Comparison of ENCODE assay signal across 1 cellular context in genomic region chr2:97995734-97996624, GRCh38.
TF ChIP-seq lines count a peak whose summit lies in the region.

Gene TMEM131 (minus strand): TSS chr2:97995948. CDS start chr2:97995662, 286 bp downstream.

TF ChIP-seq in K562, 482 proteins besides CTCF, POLR2A, EP300 and RAD21 (continued from another document and continues in another):
- TF ChIP-seq ZNF318 (IDR thresholded peaks at IDR 0.05; ENCODE audit: borderline replicate concordance in 1 of 2, low read depth in 1 of 2) (no peak), CBX1 (IDR thresholded peaks at IDR 0.05; ENCODE audit: low read depth) (0 out of 2 replicates have a peak, but pooled peaks have one; percentile 21), E2F1 (CRISPR knock-in tag; IDR thresholded peaks at IDR 0.05) (0 out of 2 replicates have a peak, but pooled peaks have one; percentile 26), NCOA1 (IDR thresholded peaks at IDR 0.05; ENCODE audit: low read depth) (no peak), ZNF586 (CRISPR knock-in tag; conservative IDR thresholded peaks at IDR 0.05) (no peak), MTA3 (IDR thresholded peaks at IDR 0.05; ENCODE audit: borderline replicate concordance) (0 out of 2 replicates have a peak, but pooled peaks have one; percentile 50), MNT (conservative IDR thresholded peaks at IDR 0.05) (peak; percentile 94 to 96), ATF6 (CRISPR knock-in tag; IDR thresholded peaks at IDR 0.05) (peak; percentile 65; the same call in 1 of the 2 replicates), GABPB1 (CRISPR knock-in tag; IDR thresholded peaks at IDR 0.05) (peak; percentile 43; the same call in 1 of the 2 replicates), BHLHE40 (IDR thresholded peaks at IDR 0.05; ENCODE audit: low read length) (peak; percentile 80), ZNF639 (CRISPR knock-in tag; conservative IDR thresholded peaks at IDR 0.05 in 1 of 2, IDR thresholded peaks at IDR 0.05 in 1 of 2) (peak in 1 of 2 experiments; percentile 93; a peak in 2 of 4 replicates), ZNF76 (CRISPR knock-in tag; IDR thresholded peaks at IDR 0.05; ENCODE audit: borderline replicate concordance) (0 out of 2 replicates have a peak, but pooled peaks have one; percentile 8), MAZ (CRISPR knock-in tag; conservative IDR thresholded peaks at IDR 0.05 in 1 of 2, IDR thresholded peaks at IDR 0.05 in 1 of 2) (peak; percentile 73 to 82; a peak in 3 of 4 replicates), ZFP91 (CRISPR knock-in tag; IDR thresholded peaks at IDR 0.05) (0 out of 2 replicates have a peak, but pooled peaks have one; percentile 42), ARID4B (CRISPR knock-in tag; IDR thresholded peaks at IDR 0.05) (peak; percentile 74), HBP1 (CRISPR knock-in tag; IDR thresholded peaks at IDR 0.05) (0 out of 2 replicates have a peak, but pooled peaks have one; percentile 46), HNRNPLL (IDR thresholded peaks at IDR 0.05; ENCODE audit: low read depth, low read length, poor library complexity, severe bottlenecking) (peak; percentile 84), POLR3G (IDR thresholded peaks at IDR 0.05; ENCODE audit: extremely low read depth, insufficient read length, insufficient replicate concordance) (no peak), ATF7 (IDR thresholded peaks at IDR 0.05) (peak; percentile 71), GTF2E2 (tag; IDR thresholded peaks at IDR 0.05) (peak; percentile 85; the same call in 1 of the 2 replicates), SAP30 (IDR thresholded peaks at IDR 0.05; ENCODE audit: borderline replicate concordance, insufficient read depth, low read depth, low read length, poor library complexity, severe bottlenecking) (peak; percentile 68), USF2 (CRISPR knock-in tag; IDR thresholded peaks at IDR 0.05) (peak; percentile 99), ZBTB2 (IDR thresholded peaks at IDR 0.05) (peak; percentile 84), ZNF12 (CRISPR knock-in tag; IDR thresholded peaks at IDR 0.05) (peak; percentile 24; the same call in 1 of the 2 replicates)
